Comparison of ENCODE assay signal across 12 cellular contexts in the genomic region with DNA sequence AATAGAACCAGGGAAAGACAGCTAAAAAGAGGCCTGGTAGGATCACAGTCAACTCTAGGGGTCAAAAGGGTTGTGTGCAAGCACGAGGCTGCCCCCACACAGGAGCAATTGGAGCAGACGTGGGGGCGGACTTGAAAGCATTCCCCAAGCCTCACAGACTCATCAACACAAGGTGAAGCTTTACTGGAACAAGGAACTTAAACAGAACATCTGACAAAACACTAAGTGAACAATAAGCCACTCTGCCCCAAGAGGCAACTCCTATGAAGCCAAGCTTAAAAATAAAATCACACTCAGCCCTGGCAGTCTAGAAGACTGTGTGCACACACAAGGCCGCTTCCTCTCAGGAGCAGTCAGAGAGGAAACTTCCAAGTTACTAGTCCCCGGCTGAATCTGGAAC. TPM values are rescaled to one million over a fixed set of nuclear protein-coding genes. Genes with fewer than 3 reads are reported as not detected.
A peak's percentile ranks its signal among the peaks of the same experiment; 100 is the strongest.
DNase-seq lines count a peak whose midpoint lies in the region; ATAC-seq, FAIRE-seq and TF ChIP-seq lines count a peak whose summit lies in the region.
"Had no signal": no experiment of that assay in that cellular context is flagged by ENCODE, and none has a peak within 500 bp of the region (broad histone marks: within the 10 kb centered on the region; RNA-seq: fewer than 3 reads in every experiment).

No MANE protein-coding gene starts in this region.

- no peak for ATAC-seq in GM21786 (IDR thresholded peaks at IDR 0.05; ENCODE audit: unreplicated experiment)

- H3K27me3 ChIP-seq in ACC112 (ENCODE audit: insufficient read depth, low read length): no peaks in the 10 kb centered on the region

- no peaks in the 10 kb centered on the region for H3K79me2 ChIP-seq in ACC112 (ENCODE audit: control insufficient read depth, insufficient read depth, low read length, unreplicated experiment)

- peak; percentile 38 for FAIRE-seq in GM12892 (lab: Jason Lieb, UNC)
- FAIRE-seq: H54 had no signal

- DNase-seq in GM12892 (ENCODE audit: insufficient read length): no peak
- DNase-seq in astrocyte of the spinal cord (ENCODE audit: low read depth, low spot score): peak; percentile 42
- peak; percentile 67 for DNase-seq in iris pigment epithelial cell (ENCODE audit: low read depth)
- no peak for DNase-seq in NK-92 treated with Interleukin-12 subunit alpha and Interleukin-12 subunit beta, amount 100 ng/mL, for 24 hours (lab: John Stamatoyannopoulos, UW)
- DNase-seq in NCI-H774 (lab: John Stamatoyannopoulos, UW): no peak
- no peak for DNase-seq in OCI-M2 (lab: John Stamatoyannopoulos, UW; ENCODE audit: unreplicated experiment)
- DNase-seq: activated naive CD8-positive, alpha-beta T cell treated with anti-CD3 and anti-CD28 coated beads for 36 hours; KG1; NCI-H187 treated with DMSO at 0.1 percent for 48 hours had no signal

- no peaks in the 10 kb centered on the region for H3K4me1 ChIP-seq in ACC112 (ENCODE audit: control insufficient read depth, insufficient read depth, low read length, unreplicated experiment)

- no peaks in the 10 kb centered on the region for H3K36me3 ChIP-seq in ACC112 (ENCODE audit: insufficient read depth, low read length)

- peak overlapping the region; percentile 30 for H2AFZ ChIP-seq in ACC112 (ENCODE audit: low read length, unreplicated experiment)

- TF ChIP-seq CTCF in astrocyte of the spinal cord (IDR thresholded peaks at IDR 0.05; ENCODE audit: low read depth, low read length): no peak

- in situ Hi-C loops in astrocyte of the spinal cord (cut with HindIII; ENCODE audit: low sequenced_read_pairs): no loop called here

- no peak for TF ChIP-seq POLR2A in GM12892 (IDR thresholded peaks at IDR 0.05; ENCODE audit: low read depth, low read length)

- H3K27ac ChIP-seq in ACC112 (ENCODE audit: low read depth, low read length): no peak overlapping the region

- no peak overlapping the region for H3K4me3 ChIP-seq in ACC112 (ENCODE audit: low read depth, low read length)
- no peak overlapping the region for H3K4me3 ChIP-seq in astrocyte of the spinal cord (ENCODE audit: low read depth, low read length)

RNA-seq across cellular contexts. Expression of gene TEAD1, which starts 32.2 kb away (rescaled TPM):
- polyA plus RNA-seq in GM12892 (2012; ENCODE audit: missing spikeins): 7.1 TPM

Comparison
In these comparisons a context has a peak if more than half of its experiments do, and no peak if none do; other contexts are left out.
1. DNase-seq: peak in astrocyte of the spinal cord (single experiment) and iris pigment epithelial cell (single experiment); none in GM12892 (single experiment), NK-92 treated with Interleukin-12 subunit alpha and Interleukin-12 subunit beta, amount 100 ng/mL, for 24 hours (single experiment), NCI-H774 (single experiment) and OCI-M2 (single experiment).